Comparison of ENCODE assay signal across 17 cellular contexts in genomic region chr5:40985501-40985900, GRCh38.
DNase-seq lines count a peak whose midpoint lies in the region; ATAC-seq and TF ChIP-seq lines count a peak whose summit lies in the region.
"Had no signal": no experiment of that assay in that cellular context is flagged by ENCODE, and none has a peak within 500 bp of the region (broad histone marks: within the 10 kb centered on the region; RNA-seq: fewer than 3 reads in every experiment).

No MANE protein-coding gene starts in this region.

- H3K9me3 ChIP-seq in AG04450 (ENCODE audit: control insufficient read depth, insufficient read depth, low read length): no peaks in the 10 kb centered on the region
- H3K9me3 ChIP-seq: BE2C, MG63, SJCRH30 had no signal

- ATAC-seq in HG03457 (IDR thresholded peaks at IDR 0.05; ENCODE audit: unreplicated experiment): no peak
- ATAC-seq: Panc1 had no signal

- H3K27ac ChIP-seq in AG04450 (ENCODE audit: low read depth, low read length): peak overlapping the region; percentile 22
- H3K27ac ChIP-seq: SJCRH30 had no signal

- no peak overlapping the region for H3K4me3 ChIP-seq in AG04450 (ENCODE audit: low read depth, low read length)
- H3K4me3 ChIP-seq: MG63, SJCRH30 had no signal

- H3K27me3 ChIP-seq in AG04450 (ENCODE audit: control insufficient read depth, insufficient read depth, low read length): no peaks in the 10 kb centered on the region
- H3K27me3 ChIP-seq: BE2C, MG63 had no signal

- TF ChIP-seq CTCF in AG04450 (IDR thresholded peaks at IDR 0.05; ENCODE audit: low read depth, low read length): no peak

- CTCF ChIA-PET in AG04450 (lab: Charles Lee): no interaction called here

- DNase-seq in AG04450 (ENCODE audit: low read depth, low spot score): no peak
- DNase-seq in NCI-H146 (lab: John Stamatoyannopoulos, UW): peak; percentile 29
- peak; percentile 88 for DNase-seq in NCI-H748 treated with DMSO at 0.1 percent for 48 hours (lab: John Stamatoyannopoulos, UW)
- DNase-seq in left kidney (ENCODE audit: low read depth, low spot score): peak; percentile 9
- no peak for DNase-seq in DMS153 treated with DMSO at 0.1 percent for 48 hours (lab: John Stamatoyannopoulos, UW; ENCODE audit: unreplicated experiment)
- DNase-seq in activated CD8-positive, alpha-beta memory T cell treated with anti-CD3 and anti-CD28 coated beads, Interleukin-2, amount 50 U/mL, for 48 hours: no peak
- DNase-seq in RKO (ENCODE audit: low spot score): no peak
- DNase-seq: BE2C, DMS79 treated with DMSO at 0.1 percent for 48 hours, Kasumi-1, MG63, NCI-H1436, NCI-H2029 treated with DMSO at 0.1 percent for 48 hours, NCI-H524 treated with DMSO at 0.1 percent for 48 hours, SJCRH30 had no signal

- POLR2A ChIA-PET in AG04450 (lab: Yijun Ruan, JAX): interaction anchor here (1.0 kb wide), 2 partner anchors 124 to 130 kb away, joined by 3 read pairs; no protein-coding TSS in a partner anchor

Comparison
In these comparisons a context has a peak if more than half of its experiments do, and no peak if none do; other contexts are left out.
1. DNase-seq: peak in NCI-H146 (single experiment), NCI-H748 treated with DMSO at 0.1 percent for 48 hours (single experiment) and left kidney (single experiment); none in AG04450 (single experiment), DMS153 treated with DMSO at 0.1 percent for 48 hours (single experiment), activated CD8-positive, alpha-beta memory T cell treated with anti-CD3 and anti-CD28 coated beads, Interleukin-2, amount 50 U/mL, for 48 hours (single experiment) and RKO (single experiment).